Comparison of ENCODE assay signal across 19 cellular contexts in genomic region chr1:1439550-1440261, GRCh38. TPM values are rescaled to one million over a fixed set of nuclear protein-coding genes. Genes with fewer than 3 reads are reported as not detected.
DNase-seq lines count a peak whose midpoint lies in the region; ATAC-seq, FAIRE-seq and TF ChIP-seq lines count a peak whose summit lies in the region.
"Had no signal": no experiment of that assay in that cellular context is flagged by ENCODE, and none has a peak within 500 bp of the region (broad histone marks: within the 10 kb centered on the region; RNA-seq: fewer than 3 reads in every experiment).

No MANE protein-coding gene starts in this region.

- CTCF ChIA-PET in HepG2 (lab: Yijun Ruan, JAX; ENCODE audit: low intra/inter-chr PET ratio, low total read pairs) = no interaction called here

- H3K9me3 ChIP-seq in HepG2 (ENCODE audit: low read length) = no peaks in the 10 kb centered on the region
- H3K9me3 ChIP-seq: SJSA1 had no signal

- WGBS in HepG2 (ENCODE audit: low lambda C conversion rate) = 98% methylated on average over 74 of the region's 82 CpGs

- ATAC-seq in stimulated activated naive CD8-positive, alpha-beta T cell treated with anti-CD3 and anti-CD28 coated beads, Interleukin-15, amount 100 ng/mL, for 72 hours = peak; percentile 29
- no peak for ATAC-seq in stimulated activated naive CD8-positive, alpha-beta T cell treated with anti-CD3 and anti-CD28 coated beads, Interleukin-15, Interleukin-2, amounts not matched to agents 100 U/mL and 50 U/mL, for 24 hours
- no peak for ATAC-seq in HepG2
- ATAC-seq in GM19395 (IDR thresholded peaks at IDR 0.05; ENCODE audit: unreplicated experiment) = no peak
- no peak for ATAC-seq in GM19351 (IDR thresholded peaks at IDR 0.05; ENCODE audit: unreplicated experiment)

- no peak for FAIRE-seq in HepG2 (lab: Jason Lieb, UNC)

- H3K27ac ChIP-seq in VCaP (peak overlapping the region; percentile 99), HepG2 (ENCODE audit: extremely low read length, insufficient read depth, low read length) (no peak overlapping the region)
- H3K27ac ChIP-seq: KMS-11, RWPE1, SJSA1 had no signal

- intact Hi-C loops in HepG2 (cut with micrococcal nuclease; ENCODE audit: unreplicated experiment) = loop anchor here (5.0 kb wide), 1 partner anchor 32 kb away; the partner anchor contains the start of gene MRPL20

- TF ChIP-seq POLR2A in HepG2 (IDR thresholded peaks at IDR 0.05; ENCODE audit: insufficient read depth in 1 of 2, low read depth in 2 of 2, low read length in 2 of 2) = no peak

- peaks cover 0 to 2% of the 10 kb centered on the region in 2 experiments; a peak in 1 of 5 replicates for H3K36me3 ChIP-seq in HepG2 (replicated peaks in 1 of 2; ENCODE audit: control insufficient read depth in 1 of 2, insufficient read depth in 2 of 2, low read length in 2 of 2)
- H3K36me3 ChIP-seq: SJSA1 had no signal

- peaks cover 56% of the 10 kb centered on the region for H3K4me1 ChIP-seq in HepG2 (ENCODE audit: insufficient read depth, low read length)

- no peak overlapping the region for H3K4me3 Mint-ChIP-seq in stimulated activated naive CD8-positive, alpha-beta T cell treated with anti-CD3 and anti-CD28 coated beads, Interleukin-15, amount 100 ng/mL, for 72 hours

- H3K4me3 ChIP-seq in HepG2 (replicated peaks in 1 of 3; ENCODE audit: insufficient read depth in 1 of 3, low read depth in 2 of 3, low read length in 3 of 3) = no peak overlapping the region
- H3K4me3 ChIP-seq: SJSA1 had no signal

- POLR2A ChIA-PET in HepG2 (lab: Yijun Ruan, JAX) = interaction anchor here (1.0 to 5.4 kb wide), 5 partner anchors 8 to 65 kb away, joined by 3 to 76 read pairs (median 15); partner anchors contain the start of genes ANKRD65, AURKAIP1 and MRPL20

- BruUV-seq in HepG2 (replicated peaks; lab: Mats Ljungman, UMichigan) = no TSS peak

- H3K27ac Mint-ChIP-seq in stimulated activated naive CD8-positive, alpha-beta T cell treated with anti-CD3 and anti-CD28 coated beads, Interleukin-15, amount 100 ng/mL, for 72 hours = peak overlapping the region in 1 of 2 donors; percentile 34

- TF ChIP-seq EP300 in HepG2 (IDR thresholded peaks at IDR 0.05; ENCODE audit: low read depth in 2 of 2, low read length in 2 of 2) (no peak), HepG2 (CRISPR knock-in tag; IDR thresholded peaks at IDR 0.05; ENCODE audit: borderline replicate concordance) (no peak)

- in situ Hi-C loops in HepG2 (cut with HindIII; ENCODE audit: extremely low pct_ligation_motif_present, low pct_unique_long_range_greater_than_20kb) = loop anchor here (5.0 kb wide), 1 partner anchor 37 kb away; no protein-coding TSS in a partner anchor

- no peaks in the 10 kb centered on the region for H3K9me3 Mint-ChIP-seq in stimulated activated naive CD8-positive, alpha-beta T cell treated with anti-CD3 and anti-CD28 coated beads, Interleukin-15, amount 100 ng/mL, for 72 hours

- peaks cover 21% of the 10 kb centered on the region for H3K4me1 Mint-ChIP-seq in stimulated activated naive CD8-positive, alpha-beta T cell treated with anti-CD3 and anti-CD28 coated beads, Interleukin-15, amount 100 ng/mL, for 72 hours

- peaks cover 43% of the 10 kb centered on the region for H3K27me3 Mint-ChIP-seq in stimulated activated naive CD8-positive, alpha-beta T cell treated with anti-CD3 and anti-CD28 coated beads, Interleukin-15, amount 100 ng/mL, for 72 hours

- TF ChIP-seq CTCF in VCaP (conservative IDR thresholded peaks at IDR 0.05) = no peak
- no peak for TF ChIP-seq CTCF in HepG2 (CRISPR knock-in tag; IDR thresholded peaks at IDR 0.05)

- H3K4me2 ChIP-seq in HepG2 (ENCODE audit: low read depth, low read length) = no peak overlapping the region
- H3K4me2 ChIP-seq: KMS-11 had no signal

- peaks cover 27% of the 10 kb centered on the region for H3K79me2 ChIP-seq in HepG2 (ENCODE audit: insufficient read depth, low read length)

- no peak overlapping the region for H2AFZ ChIP-seq in HepG2 (ENCODE audit: low read length)

- DNase-seq in stimulated activated naive CD8-positive, alpha-beta T cell treated with anti-CD3 and anti-CD28 coated beads, Interleukin-15, amount 100 ng/mL, for 72 hours = no peak
- DNase-seq in stimulated activated naive CD8-positive, alpha-beta T cell treated with anti-CD3 and anti-CD28 coated beads, Interleukin-15, Interleukin-2, amounts not matched to agents 100 U/mL and 50 U/mL, for 24 hours = no peak
- DNase-seq in HepG2 (ENCODE audit: low spot score) (no peak), cerebellum (ENCODE audit: low spot score) (no peak)
- DNase-seq: COR-L47, EL, NCI-H1436 treated with DMSO at 0.1 percent for 48 hours, NCI-H2029 treated with DMSO at 0.1 percent for 48 hours, NCI-H2171 treated with DMSO at 0.1 percent for 48 hours, NCI-H748 treated with DMSO at 0.1 percent for 48 hours, OCI-M1 had no signal

- H3K27me3 ChIP-seq in HepG2 (ENCODE audit: control insufficient read depth in 1 of 2, insufficient read depth in 2 of 2, low read length in 2 of 2) = no peaks in the 10 kb centered on the region

- no peaks in the 10 kb centered on the region for H4K20me1 ChIP-seq in HepG2 (ENCODE audit: insufficient read depth, low read length)

- TF ChIP-seq RAD21 in HepG2 (CRISPR knock-in tag; IDR thresholded peaks at IDR 0.05) = no peak

- no peak overlapping the region for H3K9ac ChIP-seq in HepG2 (ENCODE audit: insufficient read depth, low read depth, low read length)
- H3K9ac ChIP-seq: KMS-11 had no signal

RNA-seq across cellular contexts. Expression of gene VWA1, which starts 4.2 kb away (rescaled TPM):
- total RNA-seq in HepG2 (2016; rRNA removed; fragmentation: Illumina TruSeq; extraction: Trizol) (25.1 and 57.5 TPM in 2 replicates), cerebellum (7.8 TPM)
- 4.5 and 4.7 TPM in 2 replicates for total RNA-seq in HepG2 (2016; cell fraction: cytosol; rRNA removed; fragmentation: Illumina TruSeq; extraction: Trizol; ENCODE audit: low read depth)
- 23.6 and 57.6 TPM in 2 replicates for total RNA-seq in HepG2 (2016; cell fraction: insoluble cytoplasmic fraction; rRNA removed; fragmentation: Illumina TruSeq; extraction: Trizol)
- total RNA-seq in HepG2 (2016; cell fraction: membrane; rRNA removed; fragmentation: Illumina TruSeq; extraction: Trizol) = 12.5 and 16.0 TPM in 2 replicates
- total RNA-seq in HepG2 (2016; cell fraction: nucleus; rRNA removed; fragmentation: Illumina TruSeq; extraction: Trizol) = 51.4 and 68.6 TPM in 2 replicates
- 40.9 and 61.3 TPM in 2 replicates for polyA plus RNA-seq in HepG2 (2011; rRNA removed)
- polyA plus RNA-seq in HepG2 (2011; cell fraction: cytosol; rRNA removed) = 31.3 and 57.3 TPM in 2 replicates
- 80.8 and 81.7 TPM in 2 replicates for polyA plus RNA-seq in HepG2 (2011; cell fraction: nucleus; rRNA removed)
- polyA plus RNA-seq in HepG2 (2012) = 28.6 and 31.7 TPM in 2 replicates
- 6.7 and 8.2 TPM in 2 replicates for polyA plus RNA-seq in HepG2 (2016; cell fraction: cytosol; fragmentation: Illumina TruSeq; extraction: Trizol; ENCODE audit: low read depth)
- 32.1 and 34.9 TPM in 2 replicates for polyA plus RNA-seq in HepG2 (2016; cell fraction: insoluble cytoplasmic fraction; fragmentation: Illumina TruSeq; extraction: Trizol; ENCODE audit: low read depth)
- 16.7 and 17.0 TPM in 2 replicates for polyA plus RNA-seq in HepG2 (2016; cell fraction: membrane; fragmentation: Illumina TruSeq; extraction: Trizol; ENCODE audit: low read depth)
- 140 and 151 TPM in 2 replicates for polyA plus RNA-seq in HepG2 (2016; cell fraction: nucleus; fragmentation: Illumina TruSeq; extraction: Trizol; ENCODE audit: insufficient read depth, low read depth)
- 0.05 and 92.8 TPM in 2 replicates for polyA minus RNA-seq in HepG2 (2011; rRNA and poly(A)+ RNA removed; ENCODE audit: low replicate concordance)
- 48.6 and 49.4 TPM in 2 replicates for polyA minus RNA-seq in HepG2 (2011; cell fraction: cytosol; rRNA and poly(A)+ RNA removed)
- 12.6 and 15.8 TPM in 2 replicates for polyA minus RNA-seq in HepG2 (2011; cell fraction: nucleus; rRNA and poly(A)+ RNA removed)

RNA-seq across cellular contexts. Expression of gene ATAD3C, which starts 9.8 kb away (rescaled TPM):
- 3.2 and 4.7 TPM in 2 replicates for total RNA-seq in HepG2 (2016; rRNA removed; fragmentation: Illumina TruSeq; extraction: Trizol)
- total RNA-seq in HepG2 (2016; cell fraction: cytosol; rRNA removed; fragmentation: Illumina TruSeq; extraction: Trizol; ENCODE audit: low read depth) = 2.4 and 4.7 TPM in 2 replicates
- 2.7 and 3.3 TPM in 2 replicates for total RNA-seq in HepG2 (2016; cell fraction: insoluble cytoplasmic fraction; rRNA removed; fragmentation: Illumina TruSeq; extraction: Trizol)
- total RNA-seq in HepG2 (2016; cell fraction: membrane; rRNA removed; fragmentation: Illumina TruSeq; extraction: Trizol) = 5.4 and 8.1 TPM in 2 replicates
- 1.2 and 2.1 TPM in 2 replicates for total RNA-seq in HepG2 (2016; cell fraction: nucleus; rRNA removed; fragmentation: Illumina TruSeq; extraction: Trizol)
- 2.4 and 3.5 TPM in 2 replicates for polyA plus RNA-seq in HepG2 (2011; rRNA removed)
- 3.5 and 3.6 TPM in 2 replicates for polyA plus RNA-seq in HepG2 (2011; cell fraction: cytosol; rRNA removed)
- 1.7 and 1.9 TPM in 2 replicates for polyA plus RNA-seq in HepG2 (2011; cell fraction: nucleus; rRNA removed)
- 3.2 and 4.4 TPM in 2 replicates for polyA plus RNA-seq in HepG2 (2012)
- polyA plus RNA-seq in HepG2 (2016; cell fraction: cytosol; fragmentation: Illumina TruSeq; extraction: Trizol; ENCODE audit: low read depth) = 5.2 and 8.6 TPM in 2 replicates
- polyA plus RNA-seq in HepG2 (2016; cell fraction: insoluble cytoplasmic fraction; fragmentation: Illumina TruSeq; extraction: Trizol; ENCODE audit: low read depth) = 4.6 and 4.8 TPM in 2 replicates
- polyA plus RNA-seq in HepG2 (2016; cell fraction: membrane; fragmentation: Illumina TruSeq; extraction: Trizol; ENCODE audit: low read depth) = 8.3 TPM in 2 replicates
- 1.5 and 1.9 TPM in 2 replicates for polyA plus RNA-seq in HepG2 (2016; cell fraction: nucleus; fragmentation: Illumina TruSeq; extraction: Trizol; ENCODE audit: insufficient read depth, low read depth)
- 0.96 TPM in 1 of 2 replicates, not detected in the other for polyA minus RNA-seq in HepG2 (2011; rRNA and poly(A)+ RNA removed; ENCODE audit: low replicate concordance)
- polyA minus RNA-seq in HepG2 (2011; cell fraction: cytosol; rRNA and poly(A)+ RNA removed) = 0.97 and 2.1 TPM in 2 replicates
- 0.39 and 0.75 TPM in 2 replicates for polyA minus RNA-seq in HepG2 (2011; cell fraction: nucleus; rRNA and poly(A)+ RNA removed)
- total RNA-seq in cerebellum = not detected
- total RNA-seq: M059J, SJSA1 had no signal

RNA-seq across cellular contexts. Expression of gene ANKRD65, which starts 18.6 kb away (rescaled TPM):
- total RNA-seq in HepG2 (2016; rRNA removed; fragmentation: Illumina TruSeq; extraction: Trizol) (28.3 and 30.1 TPM in 2 replicates), cerebellum (1.1 TPM)
- total RNA-seq in HepG2 (2016; cell fraction: cytosol; rRNA removed; fragmentation: Illumina TruSeq; extraction: Trizol; ENCODE audit: low read depth) = 5.3 and 5.6 TPM in 2 replicates
- 28.5 and 29.3 TPM in 2 replicates for total RNA-seq in HepG2 (2016; cell fraction: insoluble cytoplasmic fraction; rRNA removed; fragmentation: Illumina TruSeq; extraction: Trizol)
- total RNA-seq in HepG2 (2016; cell fraction: membrane; rRNA removed; fragmentation: Illumina TruSeq; extraction: Trizol) = 16.0 and 16.3 TPM in 2 replicates
- 18.0 and 19.5 TPM in 2 replicates for total RNA-seq in HepG2 (2016; cell fraction: nucleus; rRNA removed; fragmentation: Illumina TruSeq; extraction: Trizol)
- 12.1 and 13.2 TPM in 2 replicates for polyA plus RNA-seq in HepG2 (2011; rRNA removed)
- polyA plus RNA-seq in HepG2 (2011; cell fraction: cytosol; rRNA removed) = 13.0 and 16.9 TPM in 2 replicates
- 27.8 and 28.7 TPM in 2 replicates for polyA plus RNA-seq in HepG2 (2011; cell fraction: nucleus; rRNA removed)
- polyA plus RNA-seq in HepG2 (2012) = 7.1 and 8.2 TPM in 2 replicates
- 5.0 TPM in 2 replicates for polyA plus RNA-seq in HepG2 (2016; cell fraction: cytosol; fragmentation: Illumina TruSeq; extraction: Trizol; ENCODE audit: low read depth)
- 30.0 and 31.6 TPM in 2 replicates for polyA plus RNA-seq in HepG2 (2016; cell fraction: insoluble cytoplasmic fraction; fragmentation: Illumina TruSeq; extraction: Trizol; ENCODE audit: low read depth)
- polyA plus RNA-seq in HepG2 (2016; cell fraction: membrane; fragmentation: Illumina TruSeq; extraction: Trizol; ENCODE audit: low read depth) = 11.4 and 12.1 TPM in 2 replicates
- 45.0 and 48.7 TPM in 2 replicates for polyA plus RNA-seq in HepG2 (2016; cell fraction: nucleus; fragmentation: Illumina TruSeq; extraction: Trizol; ENCODE audit: insufficient read depth, low read depth)
- 9.7 TPM in 1 of 2 replicates, not detected in the other for polyA minus RNA-seq in HepG2 (2011; rRNA and poly(A)+ RNA removed; ENCODE audit: low replicate concordance)
- 5.6 and 6.6 TPM in 2 replicates for polyA minus RNA-seq in HepG2 (2011; cell fraction: cytosol; rRNA and poly(A)+ RNA removed)
- polyA minus RNA-seq in HepG2 (2011; cell fraction: nucleus; rRNA and poly(A)+ RNA removed) = 2.6 and 3.6 TPM in 2 replicates
- total RNA-seq: A673, SJSA1 had no signal

RNA-seq across cellular contexts. Expression of gene ATAD3B, which starts 31.9 kb away (rescaled TPM):
- total RNA-seq in HepG2 (2016; rRNA removed; fragmentation: Illumina TruSeq; extraction: Trizol) = 21.1 and 31.1 TPM in 2 replicates
- 26.1 and 27.7 TPM in 2 replicates for total RNA-seq in HepG2 (2016; cell fraction: cytosol; rRNA removed; fragmentation: Illumina TruSeq; extraction: Trizol; ENCODE audit: low read depth)
- 19.1 and 31.9 TPM in 2 replicates for total RNA-seq in HepG2 (2016; cell fraction: insoluble cytoplasmic fraction; rRNA removed; fragmentation: Illumina TruSeq; extraction: Trizol)
- 24.8 and 25.7 TPM in 2 replicates for total RNA-seq in HepG2 (2016; cell fraction: membrane; rRNA removed; fragmentation: Illumina TruSeq; extraction: Trizol)
- 28.8 and 34.2 TPM in 2 replicates for total RNA-seq in HepG2 (2016; cell fraction: nucleus; rRNA removed; fragmentation: Illumina TruSeq; extraction: Trizol)
- 9.6 and 15.4 TPM in 2 replicates for polyA plus RNA-seq in HepG2 (2011; rRNA removed)
- polyA plus RNA-seq in HepG2 (2011; cell fraction: cytosol; rRNA removed) = 7.3 and 12.3 TPM in 2 replicates
- polyA plus RNA-seq in HepG2 (2011; cell fraction: nucleus; rRNA removed) = 82.9 and 84.6 TPM in 2 replicates
- polyA plus RNA-seq in HepG2 (2012) = 9.1 and 14.3 TPM in 2 replicates
- polyA plus RNA-seq in HepG2 (2016; cell fraction: cytosol; fragmentation: Illumina TruSeq; extraction: Trizol; ENCODE audit: low read depth) = 11.2 and 12.2 TPM in 2 replicates
- polyA plus RNA-seq in HepG2 (2016; cell fraction: insoluble cytoplasmic fraction; fragmentation: Illumina TruSeq; extraction: Trizol; ENCODE audit: low read depth) = 22.1 and 23.9 TPM in 2 replicates
- polyA plus RNA-seq in HepG2 (2016; cell fraction: membrane; fragmentation: Illumina TruSeq; extraction: Trizol; ENCODE audit: low read depth) = 16.4 and 18.0 TPM in 2 replicates
- 108 and 128 TPM in 2 replicates for polyA plus RNA-seq in HepG2 (2016; cell fraction: nucleus; fragmentation: Illumina TruSeq; extraction: Trizol; ENCODE audit: insufficient read depth, low read depth)
- 15.4 and 54.9 TPM in 2 replicates for polyA minus RNA-seq in HepG2 (2011; rRNA and poly(A)+ RNA removed; ENCODE audit: low replicate concordance)
- polyA minus RNA-seq in HepG2 (2011; cell fraction: cytosol; rRNA and poly(A)+ RNA removed) = 8.0 and 10.3 TPM in 2 replicates
- polyA minus RNA-seq in HepG2 (2011; cell fraction: nucleus; rRNA and poly(A)+ RNA removed) = 18.0 and 21.1 TPM in 2 replicates
- 14.1 TPM for total RNA-seq in cerebellum

RNA-seq across cellular contexts. Expression of gene MRPL20, which starts 32.6 kb away (rescaled TPM):
- total RNA-seq in HepG2 (2016; rRNA removed; fragmentation: Illumina TruSeq; extraction: Trizol) = 127 and 175 TPM in 2 replicates
- total RNA-seq in HepG2 (2016; cell fraction: cytosol; rRNA removed; fragmentation: Illumina TruSeq; extraction: Trizol; ENCODE audit: low read depth) = 95.7 and 120 TPM in 2 replicates
- 134 and 183 TPM in 2 replicates for total RNA-seq in HepG2 (2016; cell fraction: insoluble cytoplasmic fraction; rRNA removed; fragmentation: Illumina TruSeq; extraction: Trizol)
- 123 and 133 TPM in 2 replicates for total RNA-seq in HepG2 (2016; cell fraction: membrane; rRNA removed; fragmentation: Illumina TruSeq; extraction: Trizol)
- 46.7 and 58.9 TPM in 2 replicates for total RNA-seq in HepG2 (2016; cell fraction: nucleus; rRNA removed; fragmentation: Illumina TruSeq; extraction: Trizol)
- polyA plus RNA-seq in HepG2 (2011; rRNA removed) = 59.0 and 59.2 TPM in 2 replicates
- 66.2 and 67.4 TPM in 2 replicates for polyA plus RNA-seq in HepG2 (2011; cell fraction: cytosol; rRNA removed)
- 66.3 and 68.1 TPM in 2 replicates for polyA plus RNA-seq in HepG2 (2011; cell fraction: nucleus; rRNA removed)
- polyA plus RNA-seq in HepG2 (2012) = 76.2 and 77.0 TPM in 2 replicates
- polyA plus RNA-seq in HepG2 (2016; cell fraction: cytosol; fragmentation: Illumina TruSeq; extraction: Trizol; ENCODE audit: low read depth) = 118 and 143 TPM in 2 replicates
- polyA plus RNA-seq in HepG2 (2016; cell fraction: insoluble cytoplasmic fraction; fragmentation: Illumina TruSeq; extraction: Trizol; ENCODE audit: low read depth) = 188 and 207 TPM in 2 replicates
- 122 and 127 TPM in 2 replicates for polyA plus RNA-seq in HepG2 (2016; cell fraction: membrane; fragmentation: Illumina TruSeq; extraction: Trizol; ENCODE audit: low read depth)
- polyA plus RNA-seq in HepG2 (2016; cell fraction: nucleus; fragmentation: Illumina TruSeq; extraction: Trizol; ENCODE audit: insufficient read depth, low read depth) = 127 and 138 TPM in 2 replicates
- 58.2 and 96.6 TPM in 2 replicates for polyA minus RNA-seq in HepG2 (2011; rRNA and poly(A)+ RNA removed; ENCODE audit: low replicate concordance)
- polyA minus RNA-seq in HepG2 (2011; cell fraction: cytosol; rRNA and poly(A)+ RNA removed) = 26.2 and 30.6 TPM in 2 replicates
- polyA minus RNA-seq in HepG2 (2011; cell fraction: nucleus; rRNA and poly(A)+ RNA removed) = 29.2 and 39.5 TPM in 2 replicates
- 31.9 TPM for total RNA-seq in cerebellum
